In the genomic region with DNA sequence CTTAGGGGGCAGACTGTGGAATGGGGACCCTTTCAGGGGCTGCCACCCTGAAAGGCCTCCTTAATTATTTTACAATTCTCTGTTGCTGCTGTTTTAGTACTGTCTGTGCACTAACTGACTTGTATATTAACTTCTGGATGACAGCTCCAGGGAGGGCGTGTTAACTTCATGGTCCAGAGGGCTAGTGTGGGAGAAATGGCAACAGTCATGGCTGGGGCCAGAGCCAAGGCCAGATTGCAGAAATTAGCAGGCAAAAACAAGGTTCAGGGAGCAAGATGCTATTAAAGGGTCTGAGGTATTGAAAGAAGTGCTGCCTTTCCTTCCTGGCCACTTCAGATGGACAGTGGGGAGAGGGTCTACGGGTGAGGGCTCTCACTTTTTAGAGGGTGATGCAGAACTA, we compare ENCODE assay signal across 17 cellular contexts. TPM values are rescaled to one million over a fixed set of nuclear protein-coding genes. Genes with fewer than 3 reads are reported as not detected.
DNase-seq lines count a peak whose midpoint lies in the region; ATAC-seq and TF ChIP-seq lines count a peak whose summit lies in the region.
"Had no signal": no experiment of that assay in that cellular context is flagged by ENCODE, and none has a peak within 500 bp of the region (broad histone marks: within the 10 kb centered on the region; RNA-seq: fewer than 3 reads in every experiment).

No MANE protein-coding gene starts in this region.

- H3K9me3 Mint-ChIP-seq in CD4-positive, CD25-positive, alpha-beta regulatory T cell = no peaks in the 10 kb centered on the region
- H3K9me3 Mint-ChIP-seq in effector memory CD8-positive, alpha-beta T cell = no peaks in the 10 kb centered on the region
- H3K9me3 Mint-ChIP-seq in neural crest cell = no peaks in the 10 kb centered on the region

- no peak for TF ChIP-seq POLR2A in erythroblast (IDR thresholded peaks at IDR 0.05; ENCODE audit: low read length)

- H3K4me1 ChIP-seq in CD4-positive, CD25-positive, alpha-beta regulatory T cell (ENCODE audit: control insufficient read depth, insufficient read depth, low read length, poor library complexity, severe bottlenecking) = peaks cover 88% of the 10 kb centered on the region

- no peak for ATAC-seq in CD4-positive, CD25-positive, alpha-beta regulatory T cell (ENCODE audit: low read depth in 2 of 2)
- no peak for ATAC-seq in effector memory CD8-positive, alpha-beta T cell (replicated peaks)

- H3K27ac Mint-ChIP-seq in CD4-positive, CD25-positive, alpha-beta regulatory T cell = peak overlapping the region; percentile 74 to 94 (median 92)
- H3K27ac Mint-ChIP-seq in effector memory CD8-positive, alpha-beta T cell = peak overlapping the region; percentile 98 to 100
- peak overlapping the region; percentile 20 for H3K27ac Mint-ChIP-seq in neural crest cell (ENCODE audit: unreplicated experiment)

- no peak for TF ChIP-seq CTCF in neural crest cell (conservative IDR thresholded peaks at IDR 0.05)

- peaks cover 52% of the 10 kb centered on the region for H3K36me3 Mint-ChIP-seq in CD4-positive, CD25-positive, alpha-beta regulatory T cell
- H3K36me3 Mint-ChIP-seq in effector memory CD8-positive, alpha-beta T cell (ENCODE audit: insufficient read depth) = peaks cover 78% of the 10 kb centered on the region
- no peaks in the 10 kb centered on the region for H3K36me3 Mint-ChIP-seq in neural crest cell (ENCODE audit: low read depth)

- no peaks in the 10 kb centered on the region for H3K27me3 Mint-ChIP-seq in CD4-positive, CD25-positive, alpha-beta regulatory T cell
- no peaks in the 10 kb centered on the region for H3K27me3 Mint-ChIP-seq in effector memory CD8-positive, alpha-beta T cell
- H3K27me3 Mint-ChIP-seq in neural crest cell (ENCODE audit: low read depth) = no peaks in the 10 kb centered on the region

- H3K4me3 ChIP-seq in CD4-positive, CD25-positive, alpha-beta regulatory T cell (ENCODE audit: low read depth, low read length) = peak overlapping the region; percentile 98
- H3K4me3 ChIP-seq: cardiac muscle cell, stomach had no signal

- no peaks in the 10 kb centered on the region for H3K27me3 ChIP-seq in CD4-positive, CD25-positive, alpha-beta regulatory T cell (ENCODE audit: control insufficient read depth, insufficient read depth, low read length)
- H3K27me3 ChIP-seq: cardiac muscle cell, stomach had no signal

- DNase-seq in CD4-positive, CD25-positive, alpha-beta regulatory T cell = no peak
- DNase-seq in effector memory CD8-positive, alpha-beta T cell = no peak
- DNase-seq in neural crest cell (ENCODE audit: low read depth, low spot score) (no peak), erythroblast (lab: John Stamatoyannopoulos, UW) (no peak), NCI-H524 (lab: John Stamatoyannopoulos, UW) (no peak), NCI-H1105 treated with DMSO at 0.1 percent for 48 hours (lab: John Stamatoyannopoulos, UW) (no peak)
- DNase-seq: activated T-cell treated with anti-CD3 and anti-CD28 coated beads for 4 hours; Caco-2; NCI-H187 treated with DMSO at 0.1 percent for 48 hours; NCI-H82; posterior cingulate gyrus; SHP77 treated with DMSO at 0.1 percent for 48 hours; stimulated activated CD4-positive, alpha-beta T cell treated with anti-CD3 and anti-CD28 coated beads, Interleukin-4, amount 100 ng/mL, for 1 hour; stomach had no signal

- peaks cover 20 to 92% (median 71%) of the 10 kb centered on the region in 4 donors for H3K4me1 Mint-ChIP-seq in CD4-positive, CD25-positive, alpha-beta regulatory T cell
- H3K4me1 Mint-ChIP-seq in effector memory CD8-positive, alpha-beta T cell (ENCODE audit: low read depth in 2 of 2) = peaks cover 63 to 75% of the 10 kb centered on the region in 2 donors
- H3K4me1 Mint-ChIP-seq in neural crest cell = peaks cover 17% of the 10 kb centered on the region

- peak overlapping the region; percentile 79 to 88 (median 86) for H3K4me3 Mint-ChIP-seq in CD4-positive, CD25-positive, alpha-beta regulatory T cell
- H3K4me3 Mint-ChIP-seq in effector memory CD8-positive, alpha-beta T cell = peak overlapping the region; percentile 77 to 91
- no peak overlapping the region for H3K4me3 Mint-ChIP-seq in neural crest cell

- no peaks in the 10 kb centered on the region for H3K9me3 ChIP-seq in CD4-positive, CD25-positive, alpha-beta regulatory T cell (ENCODE audit: control insufficient read depth in 2 of 2, low read length in 2 of 2)
- H3K9me3 ChIP-seq in KOPT-K1 (ENCODE audit: insufficient read depth, low read length, poor library complexity, severe bottlenecking) = no peaks in the 10 kb centered on the region
- H3K9me3 ChIP-seq: Caco-2, stomach had no signal

- H3K27ac ChIP-seq in CD4-positive, CD25-positive, alpha-beta regulatory T cell (ENCODE audit: insufficient read depth, low read length, poor library complexity, severe bottlenecking) = peak overlapping the region; percentile 96
- H3K27ac ChIP-seq in KOPT-K1 (ENCODE audit: low read depth, low read length, poor library complexity, severe bottlenecking) = peak overlapping the region; percentile 98
- H3K27ac ChIP-seq: KMS-11 had no signal

- peaks cover 69% of the 10 kb centered on the region for H3K36me3 ChIP-seq in CD4-positive, CD25-positive, alpha-beta regulatory T cell (ENCODE audit: control insufficient read depth, insufficient read depth, low read length)
- peaks cover 53% of the 10 kb centered on the region for H3K36me3 ChIP-seq in KOPT-K1 (ENCODE audit: insufficient read depth, low read length)
- H3K36me3 ChIP-seq: cardiac muscle cell had no signal

RNA-seq across cellular contexts. Expression of a gene that starts 9.1 kb away (rescaled TPM):
- 473 TPM for total RNA-seq in CD4-positive, CD25-positive, alpha-beta regulatory T cell
- polyA plus RNA-seq in CD4-positive, CD25-positive, alpha-beta regulatory T cell = 100 to 1,000 TPM in 2 of 4 donors, 10 to 100 TPM in 2; 95.5 to 114 (median 105) TPM
- 19.2 and 20.1 TPM in 2 replicates for total RNA-seq in neural crest cell

Comparison
In these comparisons a context has a peak if more than half of its experiments do, and no peak if none do; other contexts are left out.
1. H3K27ac Mint-ChIP-seq: peak in every context shown above with its lines; median percentile 99 in effector memory CD8-positive, alpha-beta T cell; 92 in CD4-positive, CD25-positive, alpha-beta regulatory T cell; 20 in neural crest cell.
2. RNA of a gene that starts 9.1 kb away (total RNA-seq): 473 TPM in CD4-positive, CD25-positive, alpha-beta regulatory T cell (single experiment); 19.2 to 20.1 TPM in neural crest cell; every median in the first group is over 10 times any median in the second.